Comparison of ENCODE assay signal across 26 cellular contexts in the genomic region with DNA sequence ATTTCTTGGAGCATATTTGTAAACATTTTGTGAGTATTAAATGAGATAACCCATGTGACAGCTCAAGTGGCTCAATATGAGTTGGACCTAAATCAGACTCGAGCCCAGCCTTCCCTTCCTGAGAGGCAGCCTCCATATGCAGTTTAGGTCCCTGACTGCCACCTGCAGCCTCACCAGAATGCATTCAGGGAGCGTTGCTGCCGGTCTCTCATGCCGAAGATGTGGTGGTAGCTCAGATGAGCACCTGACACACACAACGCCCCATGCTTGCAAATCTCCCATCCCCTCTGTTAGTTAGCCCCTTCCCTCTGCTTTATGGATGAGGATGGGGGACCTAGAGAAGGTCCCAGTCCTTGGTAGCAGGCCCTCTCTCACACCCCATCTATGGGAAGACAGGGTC. TPM values are rescaled to one million over a fixed set of nuclear protein-coding genes. Genes with fewer than 3 reads are reported as not detected.
DNase-seq lines count a peak whose midpoint lies in the region; ATAC-seq, FAIRE-seq and TF ChIP-seq lines count a peak whose summit lies in the region.
"Had no signal": no experiment of that assay in that cellular context is flagged by ENCODE, and none has a peak within 500 bp of the region (broad histone marks: within the 10 kb centered on the region; RNA-seq: fewer than 3 reads in every experiment).

No MANE protein-coding gene starts in this region.

- TF ChIP-seq EP300 in H1 (IDR thresholded peaks at IDR 0.05; ENCODE audit: borderline replicate concordance in 1 of 2, low read depth in 2 of 2, low read length in 2 of 2): no peak

- no peak overlapping the region for H3K4me2 ChIP-seq in H1 (ENCODE audit: insufficient read depth in 1 of 2, low read depth in 2 of 2, low read length in 2 of 2)
- H3K4me2 ChIP-seq in trophoblast cell (ENCODE audit: low read length): no peak overlapping the region
- H3K4me2 ChIP-seq: SK-N-SH had no signal

- TF ChIP-seq RAD21 in H1 (IDR thresholded peaks at IDR 0.05 in 1 of 2, conservative IDR thresholded peaks at IDR 0.05 in 1 of 2; ENCODE audit: low read depth in 2 of 2, low read length in 2 of 2): peak; percentile 35 to 44; a peak in 3 of 4 replicates

- H3K27me3 ChIP-seq in CD8-positive, alpha-beta memory T cell (ENCODE audit: insufficient read depth, low read length, poor library complexity, severe bottlenecking): no peaks in the 10 kb centered on the region
- H3K27me3 ChIP-seq in H1 (replicated peaks in 1 of 4; ENCODE audit: control insufficient read depth in 3 of 4, extremely low read depth in 1 of 4, insufficient read depth in 3 of 4, low read length in 3 of 4) (no peaks in the 10 kb centered on the region), trophoblast cell (ENCODE audit: insufficient read depth, low read length) (no peaks in the 10 kb centered on the region), upper lobe of right lung (no peaks in the 10 kb centered on the region)
- H3K27me3 ChIP-seq: foreskin keratinocyte, tibial nerve had no signal

- DNase-seq in NCI-H82 (lab: John Stamatoyannopoulos, UW) (peak; percentile 36), NCI-H82 treated with DMSO at 0.1 percent for 48 hours (lab: John Stamatoyannopoulos, UW; ENCODE audit: unreplicated experiment) (no peak), H1 (ENCODE audit: low read depth in 1 of 2, low spot score in 2 of 2) (no peak), trophoblast cell (no peak), hippocampal formation (lab: John Stamatoyannopoulos, UW) (no peak), NCI-H1417 (lab: John Stamatoyannopoulos, UW) (no peak), upper lobe of right lung (no peak)
- DNase-seq in CD8-positive, alpha-beta memory T cell: no peak
- DNase-seq: activated CD4-positive, alpha-beta memory T cell treated with anti-CD3 and anti-CD28 coated beads for 36 hours; activated naive CD4-positive, alpha-beta T cell treated with anti-CD3 and anti-CD28 coated beads, Interleukin-2, amount 50 U/mL, for 16 hours; AML-193; aorta; Caco-2; cerebellar nuclear complex; erythroblast; foreskin keratinocyte; NCI-H1417 treated with DMSO at 0.1 percent for 48 hours; NCI-H2107; posterior cingulate gyrus; SK-N-SH; WERI-Rb-1 had no signal

- H3K23ac ChIP-seq in H1 (ENCODE audit: insufficient read length) (no peak overlapping the region), trophoblast cell (ENCODE audit: low read length) (no peak overlapping the region)

- H3K23me2 ChIP-seq in H1 (ENCODE audit: low read depth, low read length): no peaks in the 10 kb centered on the region

- 89% methylated on average over 5 of the region's 5 CpGs; no CpG with 5 or more reads in 1 of the 2 experiments for WGBS in H1 (ENCODE audit: extremely low coverage in 1 of 2, insufficient coverage in 1 of 2, insufficient read length in 1 of 2, insufficient replicate concordance in 2 of 2, low coverage in 1 of 2, low lambda C conversion rate in 2 of 2, missing lambda C conversion rate in 1 of 2), 2 experiments
- no CpG with 5 or more reads among the region's 5 CpGs for WGBS in trophoblast cell (ENCODE audit: extremely low coverage, insufficient coverage, insufficient read length)

- H2BK15ac ChIP-seq in H1 (ENCODE audit: low read length): no peak overlapping the region

- peak overlapping the region in 5 of 8 donors; percentile 15 to 84 (median 33) for H3K27ac Mint-ChIP-seq in CD8-positive, alpha-beta memory T cell
- H3K27ac Mint-ChIP-seq: activated CD4-positive, alpha-beta memory T cell treated with anti-CD3 and anti-CD28 coated beads for 36 hours; IgD-negative memory B cell had no signal

- peak in 1 of 3 experiments; percentile 7; a peak in 2 of 4 replicates for TF ChIP-seq CTCF in H1 (IDR thresholded peaks at IDR 0.05; ENCODE audit: control extremely low read depth in 1 of 3, insufficient read depth in 1 of 3, low read depth in 1 of 3, low read length in 3 of 3)
- no peak for TF ChIP-seq CTCF in upper lobe of right lung (IDR thresholded peaks at IDR 0.05)

- H3K18ac ChIP-seq in H1 (ENCODE audit: extremely low read depth, low read length) (no peak overlapping the region), trophoblast cell (ENCODE audit: low read length) (no peak overlapping the region)

- POLR2A ChIA-PET in CD8-positive, alpha-beta memory T cell (lab: Charles Lee): no interaction called here
- POLR2A ChIA-PET in H1 (lab: Charles Lee; ENCODE audit: partially characterized antibody): interaction anchor here (0.6 to 2.0 kb wide), 5 partner anchors 8 to 90 kb away, joined by 3 to 5 read pairs (median 4); no protein-coding TSS in a partner anchor

- H2AK5ac ChIP-seq in H1 (ENCODE audit: low read depth, low read length) (no peak overlapping the region), trophoblast cell (ENCODE audit: low read length) (no peak overlapping the region)

- peaks cover 20% of the 10 kb centered on the region for H3K4me1 ChIP-seq in CD8-positive, alpha-beta memory T cell (ENCODE audit: insufficient read depth, low read length)
- H3K4me1 ChIP-seq in H1 (replicated peaks in 1 of 4; ENCODE audit: control insufficient read depth in 3 of 4, insufficient read depth in 4 of 4, low read length in 3 of 4) (peaks cover 2 to 13% (median 11%) of the 10 kb centered on the region in 4 experiments; a peak in 6 of 7 replicates), trophoblast cell (ENCODE audit: control insufficient read depth in 1 of 2, insufficient read depth in 2 of 2, low read length in 2 of 2) (no peaks in the 10 kb centered on the region), upper lobe of right lung (peaks cover 38% of the 10 kb centered on the region)
- H3K4me1 ChIP-seq: Caco-2 had no signal

- H3K79me1 ChIP-seq in H1 (ENCODE audit: low read depth, low read length) (peaks cover 7% of the 10 kb centered on the region; the same call in 1 of the 2 replicates), trophoblast cell (ENCODE audit: low read length) (no peaks in the 10 kb centered on the region)

- no peak overlapping the region for H3K56ac ChIP-seq in H1 (replicated peaks; ENCODE audit: insufficient read length, low read depth, low read length)

- H3K27me3 Mint-ChIP-seq in CD8-positive, alpha-beta memory T cell: no peaks in the 10 kb centered on the region
- H3K27me3 Mint-ChIP-seq: activated CD4-positive, alpha-beta memory T cell treated with anti-CD3 and anti-CD28 coated beads for 36 hours; IgD-negative memory B cell had no signal

- H4K91ac ChIP-seq in H1 (replicated peaks; ENCODE audit: insufficient read length, low read length) (no peak overlapping the region), trophoblast cell (ENCODE audit: low read depth, low read length) (no peak overlapping the region)

- H3K4me3 ChIP-seq in CD8-positive, alpha-beta memory T cell (ENCODE audit: low read length): no peak overlapping the region
- H3K4me3 ChIP-seq in H1 (ENCODE audit: extremely low read depth in 1 of 4, insufficient read depth in 2 of 4, low read depth in 3 of 4, low read length in 4 of 4): no peak overlapping the region
- H3K4me3 ChIP-seq in trophoblast cell (ENCODE audit: low read depth, low read length): no peak overlapping the region
- no peak overlapping the region for H3K4me3 ChIP-seq in upper lobe of right lung
- H3K4me3 ChIP-seq: tibial nerve had no signal

- H2BK20ac ChIP-seq in H1 (ENCODE audit: low read length): no peak overlapping the region

- H3K4ac ChIP-seq in H1 (replicated peaks; ENCODE audit: insufficient read length, low read depth, low read length): no peak overlapping the region
- H3K4ac ChIP-seq in trophoblast cell (ENCODE audit: low read depth, low read length): no peak overlapping the region

- H2AFZ ChIP-seq in H1 (ENCODE audit: low read length): no peak overlapping the region
- H2AFZ ChIP-seq in trophoblast cell (ENCODE audit: insufficient read depth, low read length, poor library complexity): peak overlapping the region; percentile 45

- ATAC-seq in upper lobe of right lung: no peak
- ATAC-seq: foreskin keratinocyte, HCT116 had no signal

- peak overlapping the region in 1 of 7 donors; percentile 42 for H3K4me3 Mint-ChIP-seq in CD8-positive, alpha-beta memory T cell
- H3K4me3 Mint-ChIP-seq: activated CD4-positive, alpha-beta memory T cell treated with anti-CD3 and anti-CD28 coated beads for 36 hours had no signal

- H3K79me2 ChIP-seq in H1 (ENCODE audit: control insufficient read depth in 1 of 2, insufficient read depth in 2 of 2, low read length in 2 of 2): peaks cover 0 to 96% of the 10 kb centered on the region in 2 experiments
- no peaks in the 10 kb centered on the region for H3K79me2 ChIP-seq in trophoblast cell (ENCODE audit: control insufficient read depth, insufficient read depth, low read length, poor library complexity)

- H3K9me3 Mint-ChIP-seq in CD8-positive, alpha-beta memory T cell: peaks cover 0 to 7% (median 0%) of the 10 kb centered on the region in 5 donors
- H3K9me3 Mint-ChIP-seq: activated CD4-positive, alpha-beta memory T cell treated with anti-CD3 and anti-CD28 coated beads for 36 hours; IgD-negative memory B cell had no signal

- H4K8ac ChIP-seq in H1 (ENCODE audit: extremely low read depth, insufficient read depth, low read length) (no peak overlapping the region), trophoblast cell (ENCODE audit: low read depth, low read length) (no peak overlapping the region)

- H3K4me1 Mint-ChIP-seq in CD8-positive, alpha-beta memory T cell: peaks cover 67 to 80% (median 79%) of the 10 kb centered on the region in 3 donors

- H3K14ac ChIP-seq in H1 (ENCODE audit: insufficient read length) (no peak overlapping the region), trophoblast cell (ENCODE audit: low read length) (no peak overlapping the region)

- no peak overlapping the region for H3K9ac ChIP-seq in H1 (replicated peaks in 1 of 4; ENCODE audit: extremely low read depth in 1 of 4, low read depth in 3 of 4, low read length in 3 of 4)
- no peak overlapping the region for H3K9ac ChIP-seq in trophoblast cell (ENCODE audit: low read length)
- H3K9ac ChIP-seq: SK-N-SH had no signal

- H2BK12ac ChIP-seq in H1 (ENCODE audit: low read depth, low read length): no peak overlapping the region; the same call in 1 of the 2 replicates
- no peak overlapping the region for H2BK12ac ChIP-seq in trophoblast cell (ENCODE audit: low read length)

- no peaks in the 10 kb centered on the region for H3K9me3 ChIP-seq in CD8-positive, alpha-beta memory T cell (ENCODE audit: low read length)
- no peaks in the 10 kb centered on the region; a peak in 1 of 4 replicates for H3K9me3 ChIP-seq in H1 (ENCODE audit: insufficient read depth in 2 of 2, low read depth in 1 of 2, low read length in 1 of 2)
- no peaks in the 10 kb centered on the region for H3K9me3 ChIP-seq in trophoblast cell (ENCODE audit: insufficient read depth, low read depth, low read length)
- no peaks in the 10 kb centered on the region for H3K9me3 ChIP-seq in upper lobe of right lung
- H3K9me3 ChIP-seq: Caco-2, SK-N-SH, tibial nerve had no signal

- CTCF ChIA-PET in CD8-positive, alpha-beta memory T cell (lab: Charles Lee): interaction anchor here (0.6 to 11.0 kb wide), 5 partner anchors 30 to 397 kb away, joined by 3 to 116 read pairs (median 4); no protein-coding TSS in a partner anchor
- CTCF ChIA-PET in H1 (lab: Charles Lee; ENCODE audit: partially characterized antibody): interaction anchor here (0.7 to 3.2 kb wide), 6 partner anchors 8 to 1267 kb away, joined by 3 to 13 read pairs (median 4); no protein-coding TSS in a partner anchor

- no peak overlapping the region for H4K12ac ChIP-seq in trophoblast cell (ENCODE audit: low read depth, low read length)

- H4K5ac ChIP-seq in H1 (ENCODE audit: insufficient read length, low read depth, low read length): no peak overlapping the region

- peaks cover 13 to 76% (median 24%) of the 10 kb centered on the region in 3 donors for H3K36me3 Mint-ChIP-seq in CD8-positive, alpha-beta memory T cell

- FAIRE-seq in H1 (lab: Jason Lieb, UNC): no peak
- FAIRE-seq: GM12891 had no signal

- no peak overlapping the region for H2BK5ac ChIP-seq in H1 (ENCODE audit: low read depth, low read length)
- H2BK5ac ChIP-seq in trophoblast cell (ENCODE audit: low read depth, low read length, poor library complexity): no peak overlapping the region

- TF ChIP-seq POLR2A in H1 (IDR thresholded peaks at IDR 0.05; ENCODE audit: control extremely low read depth in 1 of 2, low read depth in 2 of 2, low read length in 2 of 2): no peak

- H3K27ac ChIP-seq in CD8-positive, alpha-beta memory T cell (ENCODE audit: low read depth, low read length): no peak overlapping the region
- H3K27ac ChIP-seq in H1 (ENCODE audit: low read depth, low read length): no peak overlapping the region
- H3K27ac ChIP-seq in trophoblast cell (ENCODE audit: low read depth, low read length): no peak overlapping the region
- no peak overlapping the region for H3K27ac ChIP-seq in upper lobe of right lung
- H3K27ac ChIP-seq: 22Rv1, foreskin keratinocyte, WERI-Rb-1 had no signal

- intact Hi-C loops in upper lobe of right lung (cut with DNase I): no loop called here

- H2BK120ac ChIP-seq in H1 (replicated peaks; ENCODE audit: low read depth, low read length) (no peak overlapping the region), trophoblast cell (ENCODE audit: insufficient read depth, low read length, poor library complexity) (no peak overlapping the region)

- H3K36me3 ChIP-seq in CD8-positive, alpha-beta memory T cell (ENCODE audit: insufficient read depth, low read length): peaks cover 25% of the 10 kb centered on the region
- peaks cover 2 to 41% (median 13%) of the 10 kb centered on the region in 4 experiments for H3K36me3 ChIP-seq in H1 (ENCODE audit: control insufficient read depth in 2 of 4, insufficient read depth in 4 of 4, low read length in 3 of 4)
- no peaks in the 10 kb centered on the region for H3K36me3 ChIP-seq in trophoblast cell (ENCODE audit: control insufficient read depth in 1 of 2, insufficient read depth in 2 of 2, low read length in 2 of 2)
- peaks cover 27% of the 10 kb centered on the region for H3K36me3 ChIP-seq in upper lobe of right lung

- peaks cover 5 to 19% of the 10 kb centered on the region in 2 experiments for H4K20me1 ChIP-seq in H1 (replicated peaks in 1 of 2; ENCODE audit: control insufficient read depth in 1 of 2, insufficient read depth in 2 of 2, low read length in 2 of 2)

RNA-seq across cellular contexts. Expression of a gene that starts 9.2 kb away (rescaled TPM):
- total RNA-seq in CD8-positive, alpha-beta memory T cell: 100 to 1,000 TPM in 1 of 2 experiments, 10 to 100 TPM in 1; 96.8 to 108 TPM
- 139 TPM for polyA plus RNA-seq in CD8-positive, alpha-beta memory T cell
- 75.9 and 80.9 TPM in 2 replicates for total RNA-seq in H1 (2021; fragmentation: NEBNext Ultra II Directional; extraction: Animal tissue kit (Norgen Biotek cat#: 25700))
- polyA plus RNA-seq in H1 (2011; rRNA removed): 41.8 and 62.8 TPM in 2 replicates
- 46.7 TPM for polyA plus RNA-seq in H1 (2011; cell fraction: cytosol; rRNA removed)
- 45.9 TPM for polyA plus RNA-seq in H1 (2011; cell fraction: nucleus; rRNA removed)
- polyA plus RNA-seq in H1 (2012, experiment 1 of 2): 52.3 to 63.2 TPM (median 56.4 TPM) in 4 replicates
- polyA plus RNA-seq in H1 (2012, experiment 2 of 2): 24.9 TPM
- polyA plus RNA-seq in H1 (2013, experiment 1 of 2): 76.2 TPM
- 85.7 TPM for polyA plus RNA-seq in H1 (2013, experiment 2 of 2)
- polyA minus RNA-seq in H1 (2011; rRNA and poly(A)+ RNA removed): 159 and 242 TPM in 2 replicates
- 60.2 TPM for polyA minus RNA-seq in H1 (2011; cell fraction: cytosol; rRNA and poly(A)+ RNA removed)
- 99.7 TPM for polyA minus RNA-seq in H1 (2011; cell fraction: nucleus; rRNA and poly(A)+ RNA removed)
- 4.2 and 4.5 TPM in 2 replicates for polyA plus RNA-seq in trophoblast cell (2013)
- total RNA-seq in upper lobe of right lung: 116 TPM
